ENCODE assay signal across 20 cellular contexts in genomic region chr3:27986204-27986879, GRCh38.
A peak's percentile ranks its signal among the peaks of the same experiment; 100 is the strongest.
DNase-seq lines count a peak whose midpoint lies in the region; FAIRE-seq and TF ChIP-seq lines count a peak whose summit lies in the region.
"Had no signal": no experiment of that assay in that cellular context is flagged by ENCODE, and none has a peak within 500 bp of the region (broad histone marks: within the 10 kb centered on the region; RNA-seq: fewer than 3 reads in every experiment).

No MANE protein-coding gene starts in this region.

- peak overlapping the region; percentile 35 for H2BK120ac ChIP-seq in H1 (replicated peaks; ENCODE audit: low read depth, low read length)

- TF ChIP-seq EP300 in H1 (IDR thresholded peaks at IDR 0.05; ENCODE audit: borderline replicate concordance in 1 of 2, low read depth in 2 of 2, low read length in 2 of 2) = no peak

- H3K79me2 ChIP-seq in H1 (ENCODE audit: control insufficient read depth in 1 of 2, insufficient read depth in 2 of 2, low read length in 2 of 2) = no peaks in the 10 kb centered on the region

- H3K27ac ChIP-seq in HUES48 (ENCODE audit: low read depth, low read length) (peak overlapping the region; percentile 49), H1 (ENCODE audit: low read depth, low read length) (peak overlapping the region; percentile 52), RWPE1 (no peak overlapping the region)
- H3K27ac ChIP-seq: HL-60, SK-N-MC had no signal

- no peak overlapping the region for H3K56ac ChIP-seq in H1 (replicated peaks; ENCODE audit: insufficient read length, low read depth, low read length)

- DNase-seq in H1 (ENCODE audit: low read depth in 1 of 2, low spot score in 2 of 2) (peak; percentile 21 to 51), iPS-NIHi11 (ENCODE audit: low spot score) (peak; percentile 42), frontal cortex (ENCODE audit: low spot score in 2 of 2) (no peak), RWPE1 (ENCODE audit: low spot score) (no peak)
- no peak for DNase-seq in stimulated activated CD4-positive, alpha-beta T cell treated with anti-CD3 and anti-CD28 coated beads, Interleukin-4, amount 100 ng/mL, for 4 hours
- no peak for DNase-seq in stimulated activated CD8-positive, alpha-beta memory T cell treated with anti-CD3 and anti-CD28 coated beads, Interleukin-4, amount 100 ng/mL, for 48 hours
- DNase-seq: ACHN; C1 segment of cervical spinal cord; CD8-positive, alpha-beta memory T cell; Kasumi-1; MM.1S; NCI-H1092; NCI-H146; OCI-M1; SHP77 had no signal

- no peaks in the 10 kb centered on the region for H3K9me3 ChIP-seq in HUES48 (ENCODE audit: control insufficient read depth, insufficient read depth, low read length)
- H3K9me3 ChIP-seq in H1 (ENCODE audit: insufficient read depth in 2 of 2, low read depth in 1 of 2, low read length in 1 of 2) = no peaks in the 10 kb centered on the region
- H3K9me3 ChIP-seq: HAP-1 had no signal

- no peak overlapping the region for H2BK20ac ChIP-seq in H1 (ENCODE audit: low read length)

- H3K36me3 ChIP-seq in HUES48 (ENCODE audit: control insufficient read depth, insufficient read depth, low read length) (no peaks in the 10 kb centered on the region), H1 (ENCODE audit: control insufficient read depth in 2 of 4, insufficient read depth in 4 of 4, low read length in 3 of 4) (no peaks in the 10 kb centered on the region)
- H3K36me3 ChIP-seq: HAP-1 had no signal

- H3K4me1 ChIP-seq in HUES48 (ENCODE audit: control insufficient read depth, insufficient read depth, low read length) (peaks cover 15% of the 10 kb centered on the region), H1 (replicated peaks in 1 of 4; ENCODE audit: control insufficient read depth in 3 of 4, insufficient read depth in 4 of 4, low read length in 3 of 4) (peaks cover 0 to 13% (median 8%) of the 10 kb centered on the region in 4 experiments; a peak in 4 of 7 replicates)
- H3K4me1 ChIP-seq: HAP-1 had no signal

- no peak overlapping the region; the same call in 1 of the 2 replicates for H3K4me3 ChIP-seq in HUES48 (ENCODE audit: low read depth, low read length)
- H3K4me3 ChIP-seq in H1 (ENCODE audit: extremely low read depth in 1 of 4, insufficient read depth in 2 of 4, low read depth in 3 of 4, low read length in 4 of 4) = peak overlapping the region in 1 of 4 experiments; percentile 12; a peak in 1 of 8 replicates
- H3K4me3 ChIP-seq: HAP-1, SK-N-MC had no signal

- no peak overlapping the region for H2AK5ac ChIP-seq in H1 (ENCODE audit: low read depth, low read length)

- no peak overlapping the region for H3K14ac ChIP-seq in H1 (ENCODE audit: insufficient read length)

- POLR2A ChIA-PET in H1 (lab: Charles Lee; ENCODE audit: partially characterized antibody) = interaction anchor here (0.6 kb wide), 1 partner anchor 72 kb away, joined by 3 read pairs; no protein-coding TSS in a partner anchor
- POLR2A ChIA-PET in RWPE1 (lab: Yijun Ruan, JAX; ENCODE audit: low non-redundant PET) = no interaction called here

- no peaks in the 10 kb centered on the region for H3K79me1 ChIP-seq in H1 (ENCODE audit: low read depth, low read length)

- CTCF ChIA-PET in H1 (lab: Charles Lee; ENCODE audit: partially characterized antibody) (interaction anchor here (0.5 to 1.1 kb wide), 4 partner anchors 43 to 473 kb away, joined by 3 read pairs; no protein-coding TSS in a partner anchor), RWPE1 (lab: Yijun Ruan, JAX) (no interaction called here)

- H4K5ac ChIP-seq in H1 (ENCODE audit: insufficient read length, low read depth, low read length) = no peak overlapping the region

- TF ChIP-seq POLR2A in H1 (IDR thresholded peaks at IDR 0.05; ENCODE audit: control extremely low read depth in 1 of 2, low read depth in 2 of 2, low read length in 2 of 2) = 0 out of 3 replicates have a peak, but pooled peaks of 1 of the 2 experiments have one; percentile 37

- H3K27me3 ChIP-seq in HUES48 (ENCODE audit: control insufficient read depth, insufficient read depth, low read length) (no peaks in the 10 kb centered on the region), H1 (replicated peaks in 1 of 4; ENCODE audit: control insufficient read depth in 3 of 4, extremely low read depth in 1 of 4, insufficient read depth in 3 of 4, low read length in 3 of 4) (peaks cover 0 to 1% (median 0%) of the 10 kb centered on the region in 4 experiments; a peak in 1 of 7 replicates)

- H2AFZ ChIP-seq in H1 (ENCODE audit: low read length) = peak overlapping the region; percentile 90

- H2BK5ac ChIP-seq in H1 (ENCODE audit: low read depth, low read length) = no peak overlapping the region; the same call in none of the 2 replicates

- TF ChIP-seq CTCF in H1 (IDR thresholded peaks at IDR 0.05; ENCODE audit: control extremely low read depth in 1 of 3, insufficient read depth in 1 of 3, low read depth in 1 of 3, low read length in 3 of 3) (no peak), RWPE1 (conservative IDR thresholded peaks at IDR 0.05; ENCODE audit: low read depth) (no peak)

- no peaks in the 10 kb centered on the region for H3K23me2 ChIP-seq in H1 (ENCODE audit: low read depth, low read length)

- peak overlapping the region; percentile 13; the same call in 1 of the 2 replicates for H2BK12ac ChIP-seq in H1 (ENCODE audit: low read depth, low read length)

- peak in 1 of 2 experiments; percentile 29; a peak in 1 of 4 replicates for TF ChIP-seq RAD21 in H1 (IDR thresholded peaks at IDR 0.05 in 1 of 2, conservative IDR thresholded peaks at IDR 0.05 in 1 of 2; ENCODE audit: low read depth in 2 of 2, low read length in 2 of 2)

- no peak overlapping the region for H4K8ac ChIP-seq in H1 (ENCODE audit: extremely low read depth, insufficient read depth, low read length)

- no peak overlapping the region for H4K91ac ChIP-seq in H1 (replicated peaks; ENCODE audit: insufficient read length, low read length)

- no peaks in the 10 kb centered on the region for H4K20me1 ChIP-seq in H1 (replicated peaks in 1 of 2; ENCODE audit: control insufficient read depth in 1 of 2, insufficient read depth in 2 of 2, low read length in 2 of 2)

- WGBS in H1 (ENCODE audit: extremely low coverage in 1 of 2, insufficient coverage in 1 of 2, insufficient read length in 1 of 2, insufficient replicate concordance in 2 of 2, low coverage in 1 of 2, low lambda C conversion rate in 2 of 2, missing lambda C conversion rate in 1 of 2), 2 experiments = 63% methylated on average over 6 of the region's 6 CpGs; no CpG with 5 or more reads in 1 of the 2 experiments

- peak overlapping the region; percentile 15 to 21; a peak in 3 of 4 replicates for H3K4me2 ChIP-seq in H1 (ENCODE audit: insufficient read depth in 1 of 2, low read depth in 2 of 2, low read length in 2 of 2)

- FAIRE-seq in H1 (lab: Jason Lieb, UNC) (peak; percentile 88), frontal cortex (lab: Jason Lieb, UNC) (no peak)
- FAIRE-seq: GM12892 had no signal

- 0 out of 2 replicates have a peak overlapping the region, but pooled peaks have one; percentile 78 for H3K18ac ChIP-seq in H1 (ENCODE audit: extremely low read depth, low read length)

- peak overlapping the region; percentile 28; the same call in 1 of the 2 replicates for H3K9ac ChIP-seq in HUES48 (ENCODE audit: low read depth, low read length)
- 0 out of 7 replicates have a peak overlapping the region, but pooled peaks of 1 of the 4 experiments have one; percentile 28 for H3K9ac ChIP-seq in H1 (replicated peaks in 1 of 4; ENCODE audit: extremely low read depth in 1 of 4, low read depth in 3 of 4, low read length in 3 of 4)

- H2BK15ac ChIP-seq in H1 (ENCODE audit: low read length) = 0 out of 2 replicates have a peak overlapping the region, but pooled peaks have one; percentile 23

- H3K23ac ChIP-seq in H1 (ENCODE audit: insufficient read length) = no peak overlapping the region

- no peak overlapping the region for H3K4ac ChIP-seq in H1 (replicated peaks; ENCODE audit: insufficient read length, low read depth, low read length)

TF ChIP-seq in H1, 55 proteins besides CTCF, POLR2A, EP300 and RAD21 (continues in another document):
- TF ChIP-seq PHF8 (conservative IDR thresholded peaks at IDR 0.05; ENCODE audit: low read depth, low read length) (no peak), E2F6 (IDR thresholded peaks at IDR 0.05) (no peak), TEAD4 (IDR thresholded peaks at IDR 0.05; ENCODE audit: low read depth, low read length) (0 out of 2 replicates have a peak, but pooled peaks have one; percentile 15), YY1 (IDR thresholded peaks at IDR 0.05; ENCODE audit: low read depth, low read length) (peak; percentile 85), SIN3A (conservative IDR thresholded peaks at IDR 0.05 in 1 of 2, IDR thresholded peaks at IDR 0.05 in 1 of 2; ENCODE audit: low read depth in 1 of 2, low read length in 2 of 2) (no peak), TAF1 (IDR thresholded peaks at IDR 0.05; ENCODE audit: low read depth, low read length) (0 out of 2 replicates have a peak, but pooled peaks have one; percentile 33), BCL11A (IDR thresholded peaks at IDR 0.05; ENCODE audit: low read depth in 2 of 2, low read length in 2 of 2) (no peak), FOSL1 (IDR thresholded peaks at IDR 0.05; ENCODE audit: insufficient read depth, low read depth, low read length) (no peak), HDAC6 (IDR thresholded peaks at IDR 0.05; ENCODE audit: low read depth, low read length) (no peak)

Comparison
In these comparisons a context has a peak if more than half of its experiments do, and no peak if none do; other contexts are left out.
1. DNase-seq: peak in H1 (2 of 2) and iPS-NIHi11 (single experiment); none in frontal cortex (0 of 2), stimulated activated CD4-positive, alpha-beta T cell treated with anti-CD3 and anti-CD28 coated beads, Interleukin-4, amount 100 ng/mL, for 4 hours (0 of 2), RWPE1 (single experiment) and stimulated activated CD8-positive, alpha-beta memory T cell treated with anti-CD3 and anti-CD28 coated beads, Interleukin-4, amount 100 ng/mL, for 48 hours (single experiment).